Comparison of ENCODE assay signal across 18 cellular contexts in genomic region chr5:141812512-141812911, GRCh38.
"Had no signal": no experiment of that assay in that cellular context is flagged by ENCODE, and none has a peak within 500 bp of the region (broad histone marks: within the 10 kb centered on the region; RNA-seq: fewer than 3 reads in every experiment).

No MANE protein-coding gene starts in this region.

- H3K4me3 Mint-ChIP-seq: activated naive CD8-positive, alpha-beta T cell treated with anti-CD3 and anti-CD28 coated beads, Interleukin-2, amount 10 ng/mL, durations not matched to agents 7 days and 5 days; activated T-helper 17 cell treated with anti-CD3 and anti-CD28 coated beads, Interleukin-2, amount 50 U/mL, for 72 hours; natural killer cell; stimulated activated naive B cell treated with anti-CD40 and anti-IgM and Interleukin-4, amounts not matched to agents 10 μg/mL and 1 μg/mL and 100 μg/mL, for 72 hours had no signal

- H3K36me3 Mint-ChIP-seq: activated naive CD8-positive, alpha-beta T cell treated with anti-CD3 and anti-CD28 coated beads, Interleukin-2, amount 10 ng/mL, durations not matched to agents 7 days and 5 days; natural killer cell; stimulated activated naive B cell treated with anti-CD40 and anti-IgM and Interleukin-4, amounts not matched to agents 10 μg/mL and 1 μg/mL and 100 μg/mL, for 72 hours had no signal

- H3K9me3 Mint-ChIP-seq: activated naive CD8-positive, alpha-beta T cell treated with anti-CD3 and anti-CD28 coated beads, Interleukin-2, amount 10 ng/mL, durations not matched to agents 7 days and 5 days; activated T-helper 17 cell treated with anti-CD3 and anti-CD28 coated beads, Interleukin-2, amount 50 U/mL, for 72 hours; natural killer cell; stimulated activated naive B cell treated with anti-CD40 and anti-IgM and Interleukin-4, amounts not matched to agents 10 μg/mL and 1 μg/mL and 100 μg/mL, for 72 hours had no signal

- H3K36me3 ChIP-seq: cardiac muscle cell, sigmoid colon, transverse colon, uterus, WERI-Rb-1 had no signal

- H3K27ac Mint-ChIP-seq: activated naive CD8-positive, alpha-beta T cell treated with anti-CD3 and anti-CD28 coated beads, Interleukin-2, amount 10 ng/mL, durations not matched to agents 7 days and 5 days; activated T-helper 17 cell treated with anti-CD3 and anti-CD28 coated beads, Interleukin-2, amount 50 U/mL, for 72 hours; natural killer cell; stimulated activated naive B cell treated with anti-CD40 and anti-IgM and Interleukin-4, amounts not matched to agents 10 μg/mL and 1 μg/mL and 100 μg/mL, for 72 hours had no signal

- H3K4me1 ChIP-seq: uterus had no signal

- H3K9me3 ChIP-seq: sigmoid colon, transverse colon, uterus had no signal

- H3K4me1 Mint-ChIP-seq: activated T-helper 17 cell treated with anti-CD3 and anti-CD28 coated beads, Interleukin-2, amount 50 U/mL, for 72 hours had no signal

- H3K27me3 ChIP-seq: uterus had no signal

- ATAC-seq: activated T-helper 17 cell treated with anti-CD3 and anti-CD28 coated beads, Interleukin-2, amount 50 U/mL, for 72 hours; left ventricle myocardium superior; natural killer cell had no signal

- H3K4me3 ChIP-seq: cardiac muscle cell, sigmoid colon, transverse colon, uterus had no signal

- H3K27ac ChIP-seq: cardiac muscle cell, sigmoid colon, transverse colon, uterus, WERI-Rb-1 had no signal

- DNase-seq: activated CD4-positive, CD25-positive, alpha-beta regulatory T cell treated with anti-CD3 and anti-CD28 coated beads, Interleukin-2, amount 50 U/mL, for 72 hours; activated naive CD8-positive, alpha-beta T cell treated with anti-CD3 and anti-CD28 coated beads, Interleukin-2, amount 10 ng/mL, durations not matched to agents 7 days and 5 days; activated T-cell treated with anti-CD3 and anti-CD28 coated beads, Interleukin-2, amount 50 U/mL, for 1 hour; dermis blood vessel endothelial cell; effector memory CD4-positive, alpha-beta T cell; foreskin melanocyte; left ventricle myocardium superior; mammary epithelial cell; natural killer cell; retina; sigmoid colon; stimulated activated CD4-positive, alpha-beta T cell treated with anti-CD3 and anti-CD28 coated beads, Interleukin-15, amount 100 ng/mL, for 24 hours; stimulated activated naive B cell treated with anti-CD40 and anti-IgM and Interleukin-4, amounts not matched to agents 10 μg/mL and 1 μg/mL and 100 μg/mL, for 72 hours; transverse colon; uterus had no signal
